1 cellular context compared by ENCODE assay signal in genomic region chr4:75980576-75980975, GRCh38.
TF ChIP-seq lines count a peak whose summit lies in the region.

No MANE protein-coding gene starts in this region.

TF ChIP-seq in HCT116, 20 proteins besides CTCF, POLR2A, EP300 and RAD21:
- TF ChIP-seq ZNF274 (IDR thresholded peaks at IDR 0.05; ENCODE audit: low read depth, low read length), result no peak
- no peak for TF ChIP-seq MAX (IDR thresholded peaks at IDR 0.05)
- TF ChIP-seq ZBTB33 (IDR thresholded peaks at IDR 0.05; ENCODE audit: extremely low read depth, insufficient replicate concordance, low read length), result no peak
- no peak for TF ChIP-seq JUND (IDR thresholded peaks at IDR 0.05)
- no peak for TF ChIP-seq ZFX (IDR thresholded peaks at IDR 0.05)
- TF ChIP-seq EZH2 (IDR thresholded peaks at IDR 0.05), result no peak
- no peak for TF ChIP-seq CBX3 (IDR thresholded peaks at IDR 0.05; ENCODE audit: low read depth)
- no peak for TF ChIP-seq POLR2AphosphoS5 (IDR thresholded peaks at IDR 0.05; ENCODE audit: low read depth, low read length)
- no peak for TF ChIP-seq SP1 (IDR thresholded peaks at IDR 0.05; ENCODE audit: low read depth)
- no peak for TF ChIP-seq SIN3A (IDR thresholded peaks at IDR 0.05; ENCODE audit: low read depth)
- no peak for TF ChIP-seq EZH2phosphoT487 (IDR thresholded peaks at IDR 0.05; ENCODE audit: borderline replicate concordance)
- TF ChIP-seq YY1 (IDR thresholded peaks at IDR 0.05; ENCODE audit: extremely low read depth, insufficient replicate concordance, low read depth, low read length), result no peak
- TF ChIP-seq TCF7L2 (IDR thresholded peaks at IDR 0.05; ENCODE audit: borderline replicate concordance, extremely low read depth, insufficient read depth, insufficient read length), result no peak
- TF ChIP-seq FOSL1 (IDR thresholded peaks at IDR 0.05; ENCODE audit: low read depth), result no peak
- no peak for TF ChIP-seq REST (IDR thresholded peaks at IDR 0.05; ENCODE audit: low read depth)
- TF ChIP-seq ELF1 (IDR thresholded peaks at IDR 0.05; ENCODE audit: borderline replicate concordance, low read depth), result no peak
- TF ChIP-seq CEBPB (IDR thresholded peaks at IDR 0.05; ENCODE audit: low read depth), result no peak
- TF ChIP-seq SRF (IDR thresholded peaks at IDR 0.05; ENCODE audit: low read depth), result no peak
- no peak for TF ChIP-seq EGR1 (IDR thresholded peaks at IDR 0.05; ENCODE audit: low read depth)
- TF ChIP-seq ATF3 (IDR thresholded peaks at IDR 0.05), result no peak
TF ChIP-seq in HCT116: peak in this region for 0.
